In the genomic region with DNA sequence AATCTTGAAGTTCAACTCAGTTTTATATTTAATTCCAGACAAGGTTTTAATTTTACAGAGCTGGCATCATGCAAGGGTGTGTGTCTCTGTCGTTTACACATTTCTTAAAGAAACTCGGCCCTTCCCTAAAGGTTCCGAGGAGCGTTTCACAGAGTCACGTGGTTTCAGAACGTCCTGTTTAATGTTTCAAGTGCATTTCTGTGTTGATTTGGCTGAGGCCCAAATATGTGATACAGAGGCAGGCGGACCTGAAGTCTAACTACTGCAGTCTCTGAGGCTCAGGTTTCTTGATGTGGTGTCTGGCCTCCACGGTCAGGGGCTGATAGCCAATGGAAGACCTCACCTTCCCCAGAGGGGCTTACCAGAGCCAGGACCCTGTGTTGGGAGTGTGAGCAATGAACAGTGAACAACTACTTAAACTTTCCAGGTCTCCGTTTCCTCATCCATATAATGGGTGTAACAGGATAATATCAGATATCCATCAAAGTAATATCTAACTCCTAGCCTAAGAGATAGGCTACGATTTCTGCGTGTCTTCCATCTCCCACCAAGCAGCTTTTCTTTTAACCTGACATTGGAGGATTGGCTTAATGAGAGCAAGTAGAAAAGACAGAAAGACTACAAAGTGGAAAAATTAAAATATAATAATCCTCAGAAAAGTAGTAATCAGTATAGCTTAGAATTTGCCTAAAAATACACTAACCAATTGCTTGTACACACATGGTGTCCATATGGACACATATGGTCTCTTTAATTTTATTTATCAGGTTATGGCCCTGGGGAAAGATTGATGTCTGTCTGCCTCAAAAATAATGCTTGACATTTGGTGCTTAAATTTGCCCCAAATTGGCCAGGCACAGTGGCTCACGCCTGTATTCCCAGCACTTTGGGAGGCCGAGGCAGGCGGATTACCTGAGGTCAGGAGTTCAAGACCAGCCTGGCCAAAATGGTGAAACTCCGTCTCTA, we compare ENCODE assay signal across 8 cellular contexts.
A peak's percentile ranks its signal among the peaks of the same experiment; 100 is the strongest.
DNase-seq lines count a peak whose midpoint lies in the region; ATAC-seq lines count a peak whose summit lies in the region.

No MANE protein-coding gene starts in this region.

- H3K27me3 ChIP-seq in NT2/D1 (ENCODE audit: insufficient read depth, insufficient read length) (peaks cover 24% of the 10 kb centered on the region), mucosa of rectum (ENCODE audit: control insufficient read depth in 2 of 2, insufficient read depth in 2 of 2, low read length in 2 of 2) (no peaks in the 10 kb centered on the region)

- DNase-seq in stimulated activated CD4-positive, alpha-beta T cell treated with anti-CD3 and anti-CD28 coated beads, Interleukin-15, amount 100 ng/mL, for 24 hours: peak; percentile 25
- no peak for DNase-seq in stimulated activated CD4-positive, alpha-beta T cell treated with anti-CD3 and anti-CD28 coated beads, Interleukin-12 subunit alpha, Interleukin-12 subunit beta, amount 100 ng/mL, for 4 hours
- DNase-seq in NT2/D1 (ENCODE audit: low read depth, low spot score) (no peak), COLO829 (ENCODE audit: low spot score) (no peak), cortex of kidney (lab: John Stamatoyannopoulos, UW) (no peak)
- peak; percentile 19 for DNase-seq in central memory CD4-positive, alpha-beta T cell

- no peaks in the 10 kb centered on the region for H3K9me3 ChIP-seq in NT2/D1 (ENCODE audit: insufficient read depth, low read length)
- no peaks in the 10 kb centered on the region for H3K9me3 ChIP-seq in mucosa of rectum (ENCODE audit: control insufficient read depth in 2 of 2, low read length in 2 of 2)

- no peak for ATAC-seq in HG02642 (IDR thresholded peaks at IDR 0.05; ENCODE audit: poor library complexity, unreplicated experiment)

- H3K4me3 ChIP-seq in NT2/D1 (ENCODE audit: insufficient read length, low read depth) (peak overlapping the region; percentile 46), mucosa of rectum (ENCODE audit: low read length in 2 of 2) (peak overlapping the region; percentile 69 to 70)

- H3K4me1 ChIP-seq in NT2/D1 (ENCODE audit: insufficient read depth, insufficient read length) (no peaks in the 10 kb centered on the region), mucosa of rectum (ENCODE audit: control insufficient read depth in 2 of 2, insufficient read depth in 2 of 2, low read length in 2 of 2) (peaks cover 6 to 12% of the 10 kb centered on the region in 2 donors)

- H3K9ac ChIP-seq in NT2/D1 (ENCODE audit: insufficient read length, low read depth) (peak overlapping the region; percentile 54), mucosa of rectum (ENCODE audit: low read depth in 1 of 2, low read length in 2 of 2) (peak overlapping the region; percentile 42 to 78)

- H3K36me3 ChIP-seq in NT2/D1 (ENCODE audit: insufficient read depth, insufficient read length, low read length) (no peaks in the 10 kb centered on the region), mucosa of rectum (ENCODE audit: control insufficient read depth in 2 of 2, insufficient read depth in 2 of 2, low read length in 2 of 2) (no peaks in the 10 kb centered on the region)

- H3K27ac ChIP-seq in mucosa of rectum (ENCODE audit: low read depth in 2 of 2, low read length in 2 of 2): peak overlapping the region; percentile 88

Comparison
In these comparisons a context has a peak if more than half of its experiments do, and no peak if none do; other contexts are left out.
1. DNase-seq: peak in stimulated activated CD4-positive, alpha-beta T cell treated with anti-CD3 and anti-CD28 coated beads, Interleukin-15, amount 100 ng/mL, for 24 hours (single experiment) and central memory CD4-positive, alpha-beta T cell (single experiment); none in stimulated activated CD4-positive, alpha-beta T cell treated with anti-CD3 and anti-CD28 coated beads, Interleukin-12 subunit alpha, Interleukin-12 subunit beta, amount 100 ng/mL, for 4 hours (single experiment), NT2/D1 (single experiment), COLO829 (single experiment) and cortex of kidney (single experiment).